Comparison of ENCODE assay signal across 22 cellular contexts in the genomic region with DNA sequence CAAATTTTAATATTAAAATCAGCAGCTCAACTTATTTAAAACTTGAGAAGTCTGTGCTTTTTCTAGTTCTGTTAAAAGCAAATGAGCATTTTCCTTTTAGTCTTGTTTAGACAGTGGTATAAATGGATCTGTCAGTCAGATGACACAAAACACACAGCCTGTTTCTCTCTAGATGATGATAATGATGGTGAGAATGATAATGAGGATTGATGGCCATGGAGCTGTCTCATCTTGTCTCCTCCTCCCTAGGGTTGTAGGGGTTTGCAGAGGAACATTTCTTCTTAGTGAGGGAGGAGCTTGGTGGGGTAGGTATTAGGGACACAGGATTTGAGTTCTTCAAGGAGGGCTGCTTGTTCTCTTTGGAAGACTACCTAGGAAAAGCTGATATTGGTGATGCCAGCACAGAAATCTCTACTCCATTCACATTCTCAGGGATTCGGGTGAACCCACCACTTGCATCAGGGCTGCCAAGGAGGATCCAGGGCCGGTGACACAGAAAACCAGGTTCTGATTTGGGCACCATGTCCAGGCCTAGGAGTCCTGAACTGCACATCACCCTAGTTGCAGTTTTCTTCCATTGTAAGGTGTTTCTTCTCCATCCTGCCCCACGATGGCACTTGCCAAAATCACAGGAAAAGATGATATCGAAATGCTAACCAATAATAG.
"Had no signal": no experiment of that assay in that cellular context is flagged by ENCODE, and none has a peak within 500 bp of the region (broad histone marks: within the 10 kb centered on the region; RNA-seq: fewer than 3 reads in every experiment).

No MANE protein-coding gene starts in this region.

- ATAC-seq: activated CD4-positive, alpha-beta T cell treated with anti-CD3 and anti-CD28 coated beads for 36 hours; activated T-cell treated with anti-CD3 and anti-CD28 coated beads, Interleukin-2, amount 50 U/mL, for 72 hours; heart left ventricle; left colon; mucosa of descending colon; stimulated activated naive CD8-positive, alpha-beta T cell treated with anti-CD3 and anti-CD28 coated beads, Interleukin-15, Interleukin-2, amounts not matched to agents 100 U/mL and 50 U/mL, for 24 hours had no signal

- FAIRE-seq: endometrium, keratinocyte, TTC549 had no signal

- H3K4me3 ChIP-seq: cardiac muscle cell, heart left ventricle, mucosa of descending colon, prostate gland, thyroid gland, uterus had no signal

- H3K4me3 Mint-ChIP-seq: activated CD4-positive, alpha-beta T cell treated with anti-CD3 and anti-CD28 coated beads for 36 hours; activated naive CD4-positive, alpha-beta T cell treated with anti-CD3 and anti-CD28 coated beads, Interleukin-2, amount 10 ng/mL, durations not matched to agents 7 days and 5 days; activated T-cell treated with anti-CD3 and anti-CD28 coated beads, Interleukin-2, amount 50 U/mL, for 72 hours; memory B cell; nephron progenitor cell had no signal

- DNase-seq: activated CD4-positive, alpha-beta T cell treated with anti-CD3 and anti-CD28 coated beads for 36 hours; activated CD4-positive, alpha-beta T cell treated with anti-CD3 and anti-CD28 coated beads, Interleukin-2, amount 50 U/mL, for 48 hours; activated effector memory CD4-positive, alpha-beta T cell treated with Interleukin-2 at 50 U/mL for 16 hours; activated naive CD4-positive, alpha-beta T cell treated with anti-CD3 and anti-CD28 coated beads, Interleukin-2, amount 10 ng/mL, durations not matched to agents 7 days and 5 days; activated T-cell treated with anti-CD3 and anti-CD28 coated beads, Interleukin-2, amount 50 U/mL, for 72 hours; cortex of kidney; heart left ventricle; left colon; mucosa of descending colon; nephron progenitor cell; stimulated activated CD4-positive, alpha-beta T cell treated with anti-CD3 and anti-CD28 coated beads, Interleukin-4, amount 100 ng/mL, for 24 hours; stimulated activated naive CD8-positive, alpha-beta T cell treated with anti-CD3 and anti-CD28 coated beads, Interleukin-15, Interleukin-2, amounts not matched to agents 100 U/mL and 50 U/mL, for 24 hours; substantia nigra; T-helper 1 cell; thyroid gland; uterus had no signal

- H3K4me1 ChIP-seq: heart left ventricle, prostate gland, thyroid gland, uterus had no signal

- H3K36me3 Mint-ChIP-seq: activated naive CD4-positive, alpha-beta T cell treated with anti-CD3 and anti-CD28 coated beads, Interleukin-2, amount 10 ng/mL, durations not matched to agents 7 days and 5 days had no signal

- H3K9me3 ChIP-seq: mucosa of descending colon, prostate gland, thyroid gland, uterus had no signal

- H3K4me1 Mint-ChIP-seq: activated CD4-positive, alpha-beta T cell treated with anti-CD3 and anti-CD28 coated beads for 36 hours; memory B cell had no signal

- H3K27ac Mint-ChIP-seq: activated CD4-positive, alpha-beta T cell treated with anti-CD3 and anti-CD28 coated beads for 36 hours; activated naive CD4-positive, alpha-beta T cell treated with anti-CD3 and anti-CD28 coated beads, Interleukin-2, amount 10 ng/mL, durations not matched to agents 7 days and 5 days; activated T-cell treated with anti-CD3 and anti-CD28 coated beads, Interleukin-2, amount 50 U/mL, for 72 hours; memory B cell had no signal

- H3K27me3 ChIP-seq: cardiac muscle cell, heart left ventricle, thyroid gland, uterus had no signal

- H3K36me3 ChIP-seq: cardiac muscle cell, heart left ventricle, prostate gland, thyroid gland, uterus had no signal

- H3K27me3 Mint-ChIP-seq: activated CD4-positive, alpha-beta T cell treated with anti-CD3 and anti-CD28 coated beads for 36 hours had no signal

- H3K27ac ChIP-seq: cardiac muscle cell, heart left ventricle, prostate gland, thyroid gland had no signal
